Comparison of ENCODE assay signal across 24 cellular contexts in the genomic region with DNA sequence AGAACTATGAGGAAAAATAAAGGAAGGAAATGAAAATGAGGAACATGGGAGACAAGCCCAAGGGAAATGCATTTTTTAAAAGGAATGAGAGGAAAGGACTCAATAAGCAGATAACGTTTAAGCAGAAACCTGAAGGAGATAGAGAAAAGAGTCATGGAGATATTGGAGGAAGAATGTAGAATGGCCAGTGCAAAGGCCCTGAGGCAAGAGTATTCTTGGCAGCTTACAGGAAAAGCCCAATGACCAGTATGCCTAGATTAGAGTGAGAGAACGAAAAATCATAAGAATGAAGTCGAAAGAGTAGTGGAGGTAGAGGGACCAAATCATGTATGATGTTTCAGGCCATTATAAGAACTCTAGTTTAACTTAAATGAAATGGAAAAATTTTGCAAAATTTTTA.
DNase-seq lines count a peak whose midpoint lies in the region; ATAC-seq and TF ChIP-seq lines count a peak whose summit lies in the region.
"Had no signal": no experiment of that assay in that cellular context is flagged by ENCODE, and none has a peak within 500 bp of the region (broad histone marks: within the 10 kb centered on the region; RNA-seq: fewer than 3 reads in every experiment).

No MANE protein-coding gene starts in this region.

- H4K8ac ChIP-seq in trophoblast cell (ENCODE audit: low read depth, low read length): no peak overlapping the region

- no peak overlapping the region for H2AFZ ChIP-seq in trophoblast cell (ENCODE audit: insufficient read depth, low read length, poor library complexity)
- H2AFZ ChIP-seq in smooth muscle cell (ENCODE audit: low read depth): no peak overlapping the region

- H3K4me1 ChIP-seq in SJCRH30 (peaks cover 24% of the 10 kb centered on the region), trophoblast cell (ENCODE audit: control insufficient read depth in 1 of 2, insufficient read depth in 2 of 2, low read length in 2 of 2) (no peaks in the 10 kb centered on the region), smooth muscle cell (ENCODE audit: low read depth) (peaks cover 4% of the 10 kb centered on the region)
- H3K4me1 ChIP-seq: BE2C had no signal

- peaks cover 2% of the 10 kb centered on the region for H3K79me1 ChIP-seq in trophoblast cell (ENCODE audit: low read length)

- H3K27me3 ChIP-seq in SJCRH30 (no peaks in the 10 kb centered on the region), trophoblast cell (ENCODE audit: insufficient read depth, low read length) (no peaks in the 10 kb centered on the region), smooth muscle cell (ENCODE audit: low read depth) (no peaks in the 10 kb centered on the region)
- H3K27me3 ChIP-seq: BE2C, BLaER1 had no signal

- H3F3A ChIP-seq in smooth muscle cell (ENCODE audit: low read depth): no peaks in the 10 kb centered on the region

- no peak overlapping the region for H2BK120ac ChIP-seq in trophoblast cell (ENCODE audit: insufficient read depth, low read length, poor library complexity)

- H2AK5ac ChIP-seq in trophoblast cell (ENCODE audit: low read length): no peak overlapping the region

- no peak overlapping the region for H3K27ac Mint-ChIP-seq in stimulated activated memory B cell treated with anti-CD40 and anti-IgM and Interleukin-4, amounts not matched to agents 10 μg/mL and 1 μg/mL and 100 μg/mL, for 72 hours
- H3K27ac Mint-ChIP-seq: CD14-positive monocyte; CD4-positive, alpha-beta memory T cell; CD4-positive, CD25-positive, alpha-beta regulatory T cell; CD8-positive, alpha-beta memory T cell had no signal

- H3K4ac ChIP-seq in trophoblast cell (ENCODE audit: low read depth, low read length): no peak overlapping the region

- no peak overlapping the region for H2BK5ac ChIP-seq in trophoblast cell (ENCODE audit: low read depth, low read length, poor library complexity)

- H3K9me3 Mint-ChIP-seq in stimulated activated memory B cell treated with anti-CD40 and anti-IgM and Interleukin-4, amounts not matched to agents 10 μg/mL and 1 μg/mL and 100 μg/mL, for 72 hours: peaks cover 3% of the 10 kb centered on the region

- no peak for ATAC-seq in stimulated activated memory B cell treated with anti-CD40 and anti-IgM and Interleukin-4, amounts not matched to agents 10 μg/mL and 1 μg/mL and 100 μg/mL, for 72 hours
- ATAC-seq: GM12878 had no signal

- H3K4me2 ChIP-seq in trophoblast cell (ENCODE audit: low read length) (no peak overlapping the region), smooth muscle cell (peak overlapping the region; percentile 63)
- H3K4me2 ChIP-seq: BLaER1 had no signal

- no peaks in the 10 kb centered on the region for H3K79me2 ChIP-seq in trophoblast cell (ENCODE audit: control insufficient read depth, insufficient read depth, low read length, poor library complexity)
- H3K79me2 ChIP-seq in smooth muscle cell (ENCODE audit: low read depth): no peaks in the 10 kb centered on the region

- H3K4me3 Mint-ChIP-seq in stimulated activated memory B cell treated with anti-CD40 and anti-IgM and Interleukin-4, amounts not matched to agents 10 μg/mL and 1 μg/mL and 100 μg/mL, for 72 hours: no peak overlapping the region
- H3K4me3 Mint-ChIP-seq: CD14-positive monocyte; CD4-positive, alpha-beta memory T cell; CD4-positive, CD25-positive, alpha-beta regulatory T cell; CD8-positive, alpha-beta memory T cell had no signal

- H3K23ac ChIP-seq in trophoblast cell (ENCODE audit: low read length): no peak overlapping the region

- no peak overlapping the region for H3K14ac ChIP-seq in trophoblast cell (ENCODE audit: low read length)

- DNase-seq in SJCRH30 (no peak), trophoblast cell (peak; percentile 85 to 93), smooth muscle cell (lab: John Stamatoyannopoulos, UW; ENCODE audit: unreplicated experiment) (no peak), GM19238 (ENCODE audit: insufficient read length, low spot score) (no peak), NCI-H1930 (lab: John Stamatoyannopoulos, UW) (no peak)
- DNase-seq: 8988T; ACHN; BE2C; C1 segment of cervical spinal cord; CD4-positive, alpha-beta memory T cell; CD4-positive, CD25-positive, alpha-beta regulatory T cell; CD8-positive, alpha-beta memory T cell; COR-L47; DMS 273 treated with DMSO at 0.1 percent for 48 hours; DMS153; DMS53; DMS79; DND-41; EL; GDM1 had no signal

- no peak overlapping the region for H2BK12ac ChIP-seq in trophoblast cell (ENCODE audit: low read length)

- no peak overlapping the region for H4K91ac ChIP-seq in trophoblast cell (ENCODE audit: low read depth, low read length)

- H3K9me3 ChIP-seq in SJCRH30 (replicated peaks): no peaks in the 10 kb centered on the region
- H3K9me3 ChIP-seq in trophoblast cell (ENCODE audit: insufficient read depth, low read depth, low read length): no peaks in the 10 kb centered on the region
- H3K9me3 ChIP-seq in smooth muscle cell (replicated peaks; ENCODE audit: low read depth): no peaks in the 10 kb centered on the region
- H3K9me3 ChIP-seq: BE2C had no signal

- no peak overlapping the region for H4K12ac ChIP-seq in trophoblast cell (ENCODE audit: low read depth, low read length)

- H3K9ac ChIP-seq in trophoblast cell (ENCODE audit: low read length): no peak overlapping the region
- no peak overlapping the region for H3K9ac ChIP-seq in smooth muscle cell (ENCODE audit: low read depth)
- H3K9ac ChIP-seq: BLaER1 had no signal

- no peaks in the 10 kb centered on the region for H4K20me1 ChIP-seq in smooth muscle cell (ENCODE audit: low read depth)
- H4K20me1 ChIP-seq: BLaER1 had no signal

- no peaks in the 10 kb centered on the region for H3K27me3 Mint-ChIP-seq in stimulated activated memory B cell treated with anti-CD40 and anti-IgM and Interleukin-4, amounts not matched to agents 10 μg/mL and 1 μg/mL and 100 μg/mL, for 72 hours
- H3K27me3 Mint-ChIP-seq: CD4-positive, alpha-beta memory T cell; CD4-positive, CD25-positive, alpha-beta regulatory T cell had no signal

- H3K4me1 Mint-ChIP-seq in stimulated activated memory B cell treated with anti-CD40 and anti-IgM and Interleukin-4, amounts not matched to agents 10 μg/mL and 1 μg/mL and 100 μg/mL, for 72 hours: no peaks in the 10 kb centered on the region
- H3K4me1 Mint-ChIP-seq: CD14-positive monocyte; CD4-positive, alpha-beta memory T cell; CD4-positive, CD25-positive, alpha-beta regulatory T cell; CD8-positive, alpha-beta memory T cell had no signal

- H3K4me3 ChIP-seq in SJCRH30 (no peak overlapping the region), trophoblast cell (ENCODE audit: low read depth, low read length) (no peak overlapping the region), smooth muscle cell (no peak overlapping the region)
- H3K4me3 ChIP-seq: BLaER1, GM12878 had no signal

- H3K18ac ChIP-seq in trophoblast cell (ENCODE audit: low read length): no peak overlapping the region

- H3K36me3 ChIP-seq in SJCRH30 (no peaks in the 10 kb centered on the region), trophoblast cell (ENCODE audit: control insufficient read depth in 1 of 2, insufficient read depth in 2 of 2, low read length in 2 of 2) (no peaks in the 10 kb centered on the region), smooth muscle cell (ENCODE audit: low read depth) (no peaks in the 10 kb centered on the region)
- H3K36me3 ChIP-seq: BE2C, BLaER1 had no signal

- no peak for TF ChIP-seq CTCF in smooth muscle cell (IDR thresholded peaks at IDR 0.05; ENCODE audit: borderline replicate concordance, insufficient read depth, poor library complexity, severe bottlenecking)

- WGBS in trophoblast cell (ENCODE audit: extremely low coverage, insufficient coverage, insufficient read length): no CpG with 5 or more reads among the region's 3 CpGs
- WGBS in smooth muscle cell (ENCODE audit: low lambda C conversion rate): 81% methylated on average over 3 of the region's 3 CpGs

- H3K36me3 Mint-ChIP-seq in stimulated activated memory B cell treated with anti-CD40 and anti-IgM and Interleukin-4, amounts not matched to agents 10 μg/mL and 1 μg/mL and 100 μg/mL, for 72 hours: no peaks in the 10 kb centered on the region
- H3K36me3 Mint-ChIP-seq: CD14-positive monocyte; CD4-positive, alpha-beta memory T cell; CD4-positive, CD25-positive, alpha-beta regulatory T cell; CD8-positive, alpha-beta memory T cell had no signal

- H3K27ac ChIP-seq in SJCRH30 (peak overlapping the region; percentile 67), trophoblast cell (ENCODE audit: low read depth, low read length) (no peak overlapping the region), smooth muscle cell (ENCODE audit: low read depth) (no peak overlapping the region)
- H3K27ac ChIP-seq: BLaER1 had no signal

Comparison
In these comparisons a context has a peak if more than half of its experiments do, and no peak if none do; other contexts are left out.
1. DNase-seq: peak in trophoblast cell (2 of 2); none in SJCRH30 (0 of 2), smooth muscle cell (single experiment), GM19238 (single experiment) and NCI-H1930 (0 of 2).